20 cellular contexts compared by ENCODE assay signal in genomic region chr3:188721312-188721711, GRCh38.
"Had no signal": no experiment of that assay in that cellular context is flagged by ENCODE, and none has a peak within 500 bp of the region (broad histone marks: within the 10 kb centered on the region; RNA-seq: fewer than 3 reads in every experiment).

No MANE protein-coding gene starts in this region.

- H2AFZ ChIP-seq: neural progenitor cell, parathyroid adenoma had no signal

- H3K79me2 ChIP-seq: parathyroid adenoma had no signal

- H3K36me3 ChIP-seq: colonic mucosa, gastrocnemius medialis, left lung, lower lobe of right lung, neural progenitor cell, sigmoid colon, spleen, thoracic aorta, tibial nerve had no signal

- ATAC-seq: esophagus mucosa; gastrocnemius medialis; lower lobe of right lung; stimulated activated memory B cell treated with anti-CD40 and anti-IgM and Interleukin-4, amounts not matched to agents 10 μg/mL and 1 μg/mL and 100 μg/mL, for 72 hours had no signal

- H3K9ac ChIP-seq: neural progenitor cell, parathyroid adenoma had no signal

- H3K27me3 ChIP-seq: colonic mucosa, gastrocnemius medialis, left lung, neural progenitor cell, sigmoid colon, spleen, tibial nerve, upper lobe of left lung had no signal

- DNase-seq: colonic mucosa; effector CD8-positive, alpha-beta T cell; endodermal cell; gastrocnemius medialis; head of caudate nucleus; left lung; lower lobe of right lung; sigmoid colon; spleen; stimulated activated CD4-positive, alpha-beta T cell treated with anti-CD3 and anti-CD28 coated beads, Interleukin-4, amount 100 ng/mL, for 4 hours; stimulated activated naive CD8-positive, alpha-beta T cell treated with anti-CD3 and anti-CD28 coated beads, Interleukin-15, Interleukin-2, amounts not matched to agents 100 U/mL and 50 U/mL, for 24 hours; substantia nigra; upper lobe of left lung had no signal

- H3K4me2 ChIP-seq: neural progenitor cell had no signal

- H3K27ac ChIP-seq: colonic mucosa, epithelial cell of prostate, gastrocnemius medialis, left lung, lower lobe of right lung, neural progenitor cell, parathyroid adenoma, spleen, thoracic aorta, tibial nerve, upper lobe of left lung had no signal

- H3K4me1 ChIP-seq: colonic mucosa, gastrocnemius medialis, left lung, neural progenitor cell, parathyroid adenoma, spleen, upper lobe of left lung had no signal

- H3K4me3 ChIP-seq: colonic mucosa, gastrocnemius medialis, left lung, lower lobe of right lung, neural progenitor cell, sigmoid colon, spleen, thoracic aorta, tibial nerve, upper lobe of left lung had no signal

- H3K9me3 ChIP-seq: colonic mucosa, gastrocnemius medialis, left lung, lower lobe of right lung, sigmoid colon, spleen, thoracic aorta, tibial nerve, upper lobe of left lung had no signal
